In the genomic region with DNA sequence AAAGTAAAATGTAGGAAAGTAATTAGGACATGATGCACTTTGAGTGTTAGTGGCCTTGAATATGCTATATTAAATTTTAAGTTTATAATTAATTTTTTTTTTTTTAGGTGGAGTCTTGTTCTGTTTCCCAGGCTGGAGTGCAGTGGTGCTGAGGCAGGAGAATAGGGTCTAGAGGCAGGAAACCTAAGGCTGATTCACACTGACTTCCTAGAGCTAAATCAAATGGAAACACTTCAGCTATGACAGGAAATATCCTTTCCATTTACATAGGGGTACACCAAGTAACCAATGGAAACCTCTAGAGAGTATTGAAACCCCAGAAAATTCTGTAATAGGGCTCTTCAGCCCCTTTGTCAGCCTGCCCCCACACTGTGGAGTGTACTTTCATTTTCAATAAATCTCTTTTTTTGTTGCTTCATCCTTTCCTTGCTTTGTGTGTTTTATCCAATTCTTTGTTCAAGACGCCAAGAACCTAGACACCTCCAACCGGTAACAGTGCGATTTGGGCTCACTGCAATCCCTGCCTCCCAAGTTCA, we compare ENCODE assay signal across 24 cellular contexts. TPM values are rescaled to one million over a fixed set of nuclear protein-coding genes. Genes with fewer than 3 reads are reported as not detected.
DNase-seq lines count a peak whose midpoint lies in the region; ATAC-seq, FAIRE-seq and TF ChIP-seq lines count a peak whose summit lies in the region.
"Had no signal": no experiment of that assay in that cellular context is flagged by ENCODE, and none has a peak within 500 bp of the region (broad histone marks: within the 10 kb centered on the region; RNA-seq: fewer than 3 reads in every experiment).

No MANE protein-coding gene starts in this region.

- no peaks in the 10 kb centered on the region for H3K9me3 Mint-ChIP-seq in activated T-cell treated with anti-CD3 and anti-CD28 coated beads, Interleukin-2, amount 50 U/mL, for 24 hours
- no peaks in the 10 kb centered on the region for H3K9me3 Mint-ChIP-seq in activated T-helper 2 cell treated with anti-CD3 and anti-CD28 coated beads, Interferon-gamma antibody, Interleukin-2, Interleukin-4, amounts not matched to agents 10 μg/mL and 5 μg/mL and 100 μg/mL, durations not matched to agents 14 hours and 24 hours and 36 hours
- H3K9me3 Mint-ChIP-seq: GM23338, neural crest cell, WTC11 had no signal

- no peaks in the 10 kb centered on the region for H3K36me3 Mint-ChIP-seq in activated T-cell treated with anti-CD3 and anti-CD28 coated beads, Interleukin-2, amount 50 U/mL, for 24 hours (ENCODE audit: low read depth)
- H3K36me3 Mint-ChIP-seq in activated T-helper 2 cell treated with anti-CD3 and anti-CD28 coated beads, Interferon-gamma antibody, Interleukin-2, Interleukin-4, amounts not matched to agents 10 μg/mL and 5 μg/mL and 100 μg/mL, durations not matched to agents 14 hours and 24 hours and 36 hours (ENCODE audit: low read depth): no peaks in the 10 kb centered on the region
- H3K36me3 Mint-ChIP-seq: WTC11 had no signal

- peak overlapping the region; percentile 77 for H3K27ac Mint-ChIP-seq in activated T-cell treated with anti-CD3 and anti-CD28 coated beads, Interleukin-2, amount 50 U/mL, for 24 hours
- peak overlapping the region; percentile 29 for H3K27ac Mint-ChIP-seq in activated T-helper 2 cell treated with anti-CD3 and anti-CD28 coated beads, Interferon-gamma antibody, Interleukin-2, Interleukin-4, amounts not matched to agents 10 μg/mL and 5 μg/mL and 100 μg/mL, durations not matched to agents 14 hours and 24 hours and 36 hours

- H3K36me3 ChIP-seq in BLaER1 treated with 17β-estradiol and CSF1 and Interleukin-3, amounts not matched to agents 10 nM and 100 nM: no peaks in the 10 kb centered on the region
- no peaks in the 10 kb centered on the region for H3K36me3 ChIP-seq in kidney (ENCODE audit: control insufficient read depth in 1 of 2, insufficient read depth in 2 of 2, low read length in 2 of 2)
- H3K36me3 ChIP-seq in H7 (replicated peaks; ENCODE audit: control insufficient read depth, insufficient read depth, low read length): no peaks in the 10 kb centered on the region
- H3K36me3 ChIP-seq: cardiac muscle cell, uterus had no signal

- H3K9me3 ChIP-seq in BLaER1 treated with 17β-estradiol and CSF1 and Interleukin-3, amounts not matched to agents 10 nM and 100 nM (replicated peaks in 1 of 11): no peaks in the 10 kb centered on the region
- H3K9me3 ChIP-seq in kidney (ENCODE audit: control insufficient read depth in 1 of 2, low read length in 2 of 2): no peaks in the 10 kb centered on the region
- H3K9me3 ChIP-seq: Caco-2, uterus had no signal

- no peak for DNase-seq in activated T-cell treated with anti-CD3 and anti-CD28 coated beads, Interleukin-2, amount 50 U/mL, for 24 hours
- DNase-seq in activated T-cell treated with anti-CD3 and anti-CD28 coated beads for 4 hours: no peak
- DNase-seq in activated T-helper 2 cell treated with anti-CD3 and anti-CD28 coated beads, Interferon-gamma antibody, Interleukin-2, Interleukin-4, amounts not matched to agents 10 μg/mL and 5 μg/mL and 100 μg/mL, durations not matched to agents 14 hours and 24 hours and 36 hours (ENCODE audit: low spot score): no peak
- peak; percentile 24 for DNase-seq in kidney
- no peak for DNase-seq in H7
- DNase-seq in NCI-H1694 (lab: John Stamatoyannopoulos, UW): no peak
- DNase-seq: Caco-2; DMS79 treated with DMSO at 0.1 percent for 48 hours; KG1; mammary epithelial cell; NCI-H1436 treated with DMSO at 0.1 percent for 48 hours; NCI-H524; NK-92 treated with Interleukin-12 subunit alpha and Interleukin-12 subunit beta, amount 100 ng/mL, for 24 hours; SIG-M5; SW 1271; T1000; uterus had no signal

- FAIRE-seq in kidney (lab: Jason Lieb, UNC): no peak

- H3K4me3 Mint-ChIP-seq in activated T-cell treated with anti-CD3 and anti-CD28 coated beads, Interleukin-2, amount 50 U/mL, for 24 hours: no peak overlapping the region
- H3K4me3 Mint-ChIP-seq in activated T-helper 2 cell treated with anti-CD3 and anti-CD28 coated beads, Interferon-gamma antibody, Interleukin-2, Interleukin-4, amounts not matched to agents 10 μg/mL and 5 μg/mL and 100 μg/mL, durations not matched to agents 14 hours and 24 hours and 36 hours (ENCODE audit: low read depth): no peak overlapping the region
- H3K4me3 Mint-ChIP-seq: GM23338, neural crest cell, WTC11 had no signal

- peak overlapping the region in 10 of 11 experiments; percentile 39 to 93 (median 85); a peak in 19 of 22 replicates for H3K4me2 ChIP-seq in BLaER1 treated with 17β-estradiol and CSF1 and Interleukin-3, amounts not matched to agents 10 nM and 100 nM
- H3K4me2 ChIP-seq: GM23338 had no signal

- no peak for TF ChIP-seq CTCF in kidney (IDR thresholded peaks at IDR 0.05; ENCODE audit: borderline replicate concordance, extremely low read depth, insufficient read depth)

- peaks cover 35 to 84% (median 62%) of the 10 kb centered on the region in 10 experiments for H3K4me1 ChIP-seq in BLaER1 treated with 17β-estradiol and CSF1 and Interleukin-3, amounts not matched to agents 10 nM and 100 nM
- H3K4me1 ChIP-seq in kidney (ENCODE audit: control insufficient read depth in 1 of 2, insufficient read depth in 1 of 2, low read depth in 1 of 2, low read length in 2 of 2): peaks cover 0 to 6% of the 10 kb centered on the region in 2 donors
- H3K4me1 ChIP-seq: Caco-2 had no signal

- H3K4me3 ChIP-seq in BLaER1 treated with 17β-estradiol and CSF1 and Interleukin-3, amounts not matched to agents 10 nM and 100 nM: no peak overlapping the region
- no peak overlapping the region for H3K4me3 ChIP-seq in kidney (ENCODE audit: low read length in 2 of 2)
- no peak overlapping the region for H3K4me3 ChIP-seq in H7 (ENCODE audit: insufficient read depth, low read depth, low read length)
- H3K4me3 ChIP-seq: cardiac muscle cell, GM23338, uterus had no signal

- ATAC-seq in GM18907 (IDR thresholded peaks at IDR 0.05; ENCODE audit: unreplicated experiment): no peak
- ATAC-seq: Panc1 had no signal

- peak overlapping the region in 9 of 11 experiments; percentile 74 to 97 (median 93); a peak in 16 of 22 replicates for H3K27ac ChIP-seq in BLaER1 treated with 17β-estradiol and CSF1 and Interleukin-3, amounts not matched to agents 10 nM and 100 nM
- no peak overlapping the region for H3K27ac ChIP-seq in kidney (ENCODE audit: low read depth in 2 of 2, low read length in 2 of 2)
- H3K27ac ChIP-seq: cardiac muscle cell had no signal

- no peaks in the 10 kb centered on the region for H3K27me3 ChIP-seq in BLaER1 treated with 17β-estradiol and CSF1 and Interleukin-3, amounts not matched to agents 10 nM and 100 nM
- no peaks in the 10 kb centered on the region for H3K27me3 ChIP-seq in H7 (ENCODE audit: control insufficient read depth, insufficient read depth, low read length)
- H3K27me3 ChIP-seq: cardiac muscle cell, uterus had no signal

- no peaks in the 10 kb centered on the region for H3K27me3 Mint-ChIP-seq in activated T-cell treated with anti-CD3 and anti-CD28 coated beads, Interleukin-2, amount 50 U/mL, for 24 hours
- no peaks in the 10 kb centered on the region for H3K27me3 Mint-ChIP-seq in activated T-helper 2 cell treated with anti-CD3 and anti-CD28 coated beads, Interferon-gamma antibody, Interleukin-2, Interleukin-4, amounts not matched to agents 10 μg/mL and 5 μg/mL and 100 μg/mL, durations not matched to agents 14 hours and 24 hours and 36 hours (ENCODE audit: low read depth)

- peaks cover 17% of the 10 kb centered on the region for H3K4me1 Mint-ChIP-seq in activated T-cell treated with anti-CD3 and anti-CD28 coated beads, Interleukin-2, amount 50 U/mL, for 24 hours (ENCODE audit: low read depth)
- H3K4me1 Mint-ChIP-seq in activated T-helper 2 cell treated with anti-CD3 and anti-CD28 coated beads, Interferon-gamma antibody, Interleukin-2, Interleukin-4, amounts not matched to agents 10 μg/mL and 5 μg/mL and 100 μg/mL, durations not matched to agents 14 hours and 24 hours and 36 hours (ENCODE audit: low read depth): peaks cover 9% of the 10 kb centered on the region

- no peaks in the 10 kb centered on the region for H4K20me1 ChIP-seq in BLaER1 treated with 17β-estradiol and CSF1 and Interleukin-3, amounts not matched to agents 10 nM and 100 nM

- H3K9ac ChIP-seq in BLaER1 treated with 17β-estradiol and CSF1 and Interleukin-3, amounts not matched to agents 10 nM and 100 nM: peak overlapping the region in 3 of 11 experiments; percentile 79 to 86 (median 84); a peak in 3 of 22 replicates
- no peak overlapping the region for H3K9ac ChIP-seq in kidney (ENCODE audit: low read length in 2 of 2)

- intact Hi-C loops in activated T-helper 2 cell treated with anti-CD3 and anti-CD28 coated beads, Interferon-gamma antibody, Interleukin-2, Interleukin-4, amounts not matched to agents 10 μg/mL and 5 μg/mL and 100 μg/mL, durations not matched to agents 14 hours and 24 hours and 36 hours (cut with micrococcal nuclease): no loop called here
- intact Hi-C loops in kidney (cut with DNase I): no loop called here

RNA-seq across cellular contexts. Expression of a gene that starts 17.9 kb away (rescaled TPM):
- 159 and 164 TPM in 2 replicates for total RNA-seq in activated T-helper 2 cell treated with anti-CD3 and anti-CD28 coated beads, Interferon-gamma antibody, Interleukin-2, Interleukin-4, amounts not matched to agents 10 μg/mL and 5 μg/mL and 100 μg/mL, durations not matched to agents 14 hours and 24 hours and 36 hours
- 102 TPM for total RNA-seq in kidney
- polyA plus RNA-seq in kidney (ENCODE audit: insufficient read depth, low read depth, low replicate concordance): 28.0 TPM
- 82.7 and 90.7 TPM in 2 replicates for total RNA-seq in H7 (2014; rRNA removed; shearing (Covaris generic))

RNA-seq across cellular contexts. Expression of a gene that starts 50.4 kb away (rescaled TPM):
- total RNA-seq in activated T-helper 2 cell treated with anti-CD3 and anti-CD28 coated beads, Interferon-gamma antibody, Interleukin-2, Interleukin-4, amounts not matched to agents 10 μg/mL and 5 μg/mL and 100 μg/mL, durations not matched to agents 14 hours and 24 hours and 36 hours: 162 and 172 TPM in 2 replicates
- 78.7 TPM for total RNA-seq in kidney
- 47.5 TPM for polyA plus RNA-seq in kidney (ENCODE audit: insufficient read depth, low read depth, low replicate concordance)
- 146 TPM in 2 replicates for total RNA-seq in H7 (2014; rRNA removed; shearing (Covaris generic))

RNA-seq across cellular contexts. Expression of a gene that starts 57.1 kb away (rescaled TPM):
- 68.4 and 71.5 TPM in 2 replicates for total RNA-seq in activated T-helper 2 cell treated with anti-CD3 and anti-CD28 coated beads, Interferon-gamma antibody, Interleukin-2, Interleukin-4, amounts not matched to agents 10 μg/mL and 5 μg/mL and 100 μg/mL, durations not matched to agents 14 hours and 24 hours and 36 hours
- total RNA-seq in kidney: 58.4 TPM
- polyA plus RNA-seq in kidney (ENCODE audit: insufficient read depth, low read depth, low replicate concordance): 102 TPM
- total RNA-seq in H7 (2014; rRNA removed; shearing (Covaris generic)): 97.3 and 111 TPM in 2 replicates

Comparison
In these comparisons a context has a peak if more than half of its experiments do, and no peak if none do; other contexts are left out.
1. H3K27ac ChIP-seq: peak in BLaER1 treated with 17β-estradiol and CSF1 and Interleukin-3, amounts not matched to agents 10 nM and 100 nM (9 of 11); none in kidney (0 of 2).